Comparison of ENCODE assay signal across 13 cellular contexts in genomic region chr3:149816986-149817385, GRCh38. TPM values are rescaled to one million over a fixed set of nuclear protein-coding genes. Genes with fewer than 3 reads are reported as not detected.
DNase-seq lines count a peak whose midpoint lies in the region; ATAC-seq and TF ChIP-seq lines count a peak whose summit lies in the region.
"Had no signal": no experiment of that assay in that cellular context is flagged by ENCODE, and none has a peak within 500 bp of the region (broad histone marks: within the 10 kb centered on the region; RNA-seq: fewer than 3 reads in every experiment).

No MANE protein-coding gene starts in this region.

- peaks cover 11% of the 10 kb centered on the region for H3K36me3 Mint-ChIP-seq in activated naive CD8-positive, alpha-beta T cell treated with anti-CD3 and anti-CD28 coated beads, Interleukin-2, amount 50 U/mL, for 24 hours (ENCODE audit: low read depth)

- H3K27me3 ChIP-seq in BLaER1 treated with 17β-estradiol and CSF1 and Interleukin-3, amounts not matched to agents 10 nM and 100 nM: no peaks in the 10 kb centered on the region
- H3K27me3 ChIP-seq in Karpas-422 (ENCODE audit: low read length) (no peaks in the 10 kb centered on the region), left lung (no peaks in the 10 kb centered on the region), tibial artery (no peaks in the 10 kb centered on the region)
- H3K27me3 ChIP-seq: thyroid gland had no signal

- DNase-seq in Karpas-422 (no peak), left lung (no peak), tibial artery (no peak), glomerular visceral epithelial cell (ENCODE audit: extremely low spot score) (no peak), putamen (ENCODE audit: low spot score) (no peak), SHP77 treated with DMSO at 0.1 percent for 48 hours (lab: John Stamatoyannopoulos, UW) (no peak)
- DNase-seq in activated naive CD8-positive, alpha-beta T cell treated with anti-CD3 and anti-CD28 coated beads, Interleukin-2, amount 50 U/mL, for 24 hours: no peak
- DNase-seq: activated naive CD4-positive, alpha-beta T cell treated with anti-CD3 and anti-CD28 coated beads, Interleukin-2, amount 50 U/mL, for 16 hours; NCI-H446 treated with DMSO at 0.1 percent for 48 hours; stimulated activated CD4-positive, alpha-beta T cell treated with anti-CD3 and anti-CD28 coated beads, Interleukin-15, amount 100 ng/mL, for 24 hours; thyroid gland had no signal

- no peak overlapping the region for H2AFZ ChIP-seq in Karpas-422 (ENCODE audit: low read length)

- H3K4me1 Mint-ChIP-seq in activated naive CD8-positive, alpha-beta T cell treated with anti-CD3 and anti-CD28 coated beads, Interleukin-2, amount 50 U/mL, for 24 hours: peaks cover 71% of the 10 kb centered on the region

- peak overlapping the region in 7 of 11 experiments; percentile 25 to 96 (median 63); a peak in 12 of 22 replicates for H3K9ac ChIP-seq in BLaER1 treated with 17β-estradiol and CSF1 and Interleukin-3, amounts not matched to agents 10 nM and 100 nM
- no peak overlapping the region for H3K9ac ChIP-seq in Karpas-422 (ENCODE audit: low read length)

- no peak for ATAC-seq in activated naive CD8-positive, alpha-beta T cell treated with anti-CD3 and anti-CD28 coated beads, Interleukin-2, amount 50 U/mL, for 24 hours
- ATAC-seq in left lung: no peak

- intact Hi-C loops in left lung (cut with DNase I) (no loop called here), tibial artery (cut with DNase I; ENCODE audit: low total_unique reads) (no loop called here)

- H3K4me3 ChIP-seq in BLaER1 treated with 17β-estradiol and CSF1 and Interleukin-3, amounts not matched to agents 10 nM and 100 nM: peak overlapping the region in 6 of 10 experiments; percentile 19 to 85 (median 64); a peak in 10 of 20 replicates
- H3K4me3 ChIP-seq in Karpas-422 (ENCODE audit: low read length) (no peak overlapping the region), left lung (peak overlapping the region in 1 of 2 donors; percentile 73), tibial artery (no peak overlapping the region)
- H3K4me3 ChIP-seq: thyroid gland had no signal

- H3K4me2 ChIP-seq in BLaER1 treated with 17β-estradiol and CSF1 and Interleukin-3, amounts not matched to agents 10 nM and 100 nM: peak overlapping the region in 8 of 11 experiments; percentile 68 to 94 (median 86); a peak in 16 of 22 replicates
- H3K4me2 ChIP-seq in Karpas-422 (ENCODE audit: low read depth, low read length, poor library complexity, severe bottlenecking): peak overlapping the region; percentile 81

- H3K27me3 Mint-ChIP-seq in activated naive CD8-positive, alpha-beta T cell treated with anti-CD3 and anti-CD28 coated beads, Interleukin-2, amount 50 U/mL, for 24 hours: no peaks in the 10 kb centered on the region

- H3K36me3 ChIP-seq in BLaER1 treated with 17β-estradiol and CSF1 and Interleukin-3, amounts not matched to agents 10 nM and 100 nM: peaks cover 0 to 37% (median 21%) of the 10 kb centered on the region in 11 experiments; a peak in 15 of 22 replicates
- H3K36me3 ChIP-seq in Karpas-422 (ENCODE audit: insufficient read depth, low read length) (peaks cover 26% of the 10 kb centered on the region), left lung (no peaks in the 10 kb centered on the region), tibial artery (no peaks in the 10 kb centered on the region)
- H3K36me3 ChIP-seq: thyroid gland had no signal

- peaks cover 7% of the 10 kb centered on the region for H3K9me3 Mint-ChIP-seq in activated naive CD8-positive, alpha-beta T cell treated with anti-CD3 and anti-CD28 coated beads, Interleukin-2, amount 50 U/mL, for 24 hours

- H3K9me3 ChIP-seq in BLaER1 treated with 17β-estradiol and CSF1 and Interleukin-3, amounts not matched to agents 10 nM and 100 nM (replicated peaks in 1 of 11): peaks cover 11 to 36% (median 29%) of the 10 kb centered on the region in 11 experiments
- peaks cover 4% of the 10 kb centered on the region; the same call in 1 of the 2 replicates for H3K9me3 ChIP-seq in Karpas-422 (ENCODE audit: low read length)
- H3K9me3 ChIP-seq in left lung: no peaks in the 10 kb centered on the region
- no peaks in the 10 kb centered on the region for H3K9me3 ChIP-seq in tibial artery
- H3K9me3 ChIP-seq: thyroid gland had no signal

- H4K20me1 ChIP-seq in BLaER1 treated with 17β-estradiol and CSF1 and Interleukin-3, amounts not matched to agents 10 nM and 100 nM: peaks cover 0 to 49% (median 0%) of the 10 kb centered on the region in 11 experiments; a peak in 7 of 22 replicates
- 0 out of 2 replicates have a peak, but pooled peaks cover 7% of the 10 kb centered on the region for H4K20me1 ChIP-seq in Karpas-422 (ENCODE audit: insufficient read depth, low read depth, low read length)

- H3K4me1 ChIP-seq in BLaER1 treated with 17β-estradiol and CSF1 and Interleukin-3, amounts not matched to agents 10 nM and 100 nM: peaks cover 30 to 49% (median 42%) of the 10 kb centered on the region in 10 experiments
- H3K4me1 ChIP-seq in Karpas-422 (ENCODE audit: low read length) (peaks cover 36% of the 10 kb centered on the region), left lung (peaks cover 11 to 80% of the 10 kb centered on the region in 2 donors), tibial artery (peaks cover 0 to 51% (median 15%) of the 10 kb centered on the region in 4 donors)

- no peaks in the 10 kb centered on the region for H3K9me2 ChIP-seq in Karpas-422 (replicated peaks; ENCODE audit: insufficient read depth, low read length)

- H3K79me2 ChIP-seq in Karpas-422 (ENCODE audit: low read length): peaks cover 89% of the 10 kb centered on the region

- H3K27ac Mint-ChIP-seq in activated naive CD8-positive, alpha-beta T cell treated with anti-CD3 and anti-CD28 coated beads, Interleukin-2, amount 50 U/mL, for 24 hours: peak overlapping the region; percentile 8

- H3K27ac ChIP-seq in BLaER1 treated with 17β-estradiol and CSF1 and Interleukin-3, amounts not matched to agents 10 nM and 100 nM: peak overlapping the region in 9 of 11 experiments; percentile 37 to 99 (median 95); a peak in 17 of 22 replicates
- H3K27ac ChIP-seq in Karpas-422 (ENCODE audit: low read length) (no peak overlapping the region), left lung (peak overlapping the region; percentile 98 to 99), tibial artery (no peak overlapping the region)
- H3K27ac ChIP-seq: thyroid gland had no signal

- TF ChIP-seq CTCF in left lung (IDR thresholded peaks at IDR 0.05) (no peak), tibial artery (IDR thresholded peaks at IDR 0.05) (no peak)

- no peak overlapping the region for H3K4me3 Mint-ChIP-seq in activated naive CD8-positive, alpha-beta T cell treated with anti-CD3 and anti-CD28 coated beads, Interleukin-2, amount 50 U/mL, for 24 hours

RNA-seq across cellular contexts. Expression of gene RNF13, which starts 4.0 kb away (rescaled TPM):
- 58.4 and 161 TPM in 2 replicates for total RNA-seq in Karpas-422 (2014; rRNA removed; shearing (Covaris generic); ENCODE audit: low replicate concordance)
- total RNA-seq in left lung: 100 to 1,000 TPM in 1 of 2 donors, 10 to 100 TPM in 1; 89.2 to 126 TPM

RNA-seq across cellular contexts. Expression of gene ANKUB1, which starts 24.6 kb away (rescaled TPM):
- not detected in 2 replicates for total RNA-seq in Karpas-422 (2014; rRNA removed; shearing (Covaris generic); ENCODE audit: low replicate concordance)
- total RNA-seq in left lung: 1 to 10 TPM in 1 of 2 donors, not detected in 1; 2.2 TPM
- total RNA-seq: endothelial cell of umbilical vein, thyroid gland had no signal

Comparison
In these comparisons a context has a peak if more than half of its experiments do, and no peak if none do; other contexts are left out.
1. H3K27ac ChIP-seq: peak in BLaER1 treated with 17β-estradiol and CSF1 and Interleukin-3, amounts not matched to agents 10 nM and 100 nM (9 of 11) and left lung (2 of 2); none in Karpas-422 (single experiment) and tibial artery (0 of 2).
2. H3K4me3 ChIP-seq: peak in BLaER1 treated with 17β-estradiol and CSF1 and Interleukin-3, amounts not matched to agents 10 nM and 100 nM (6 of 10); none in Karpas-422 (single experiment) and tibial artery (0 of 2).